In genomic region chr12:124161402-124161801, GRCh38 we compare ENCODE assay signal across 2 cellular contexts.
DNase-seq lines count a peak whose midpoint lies in the region; ATAC-seq, FAIRE-seq and TF ChIP-seq lines count a peak whose summit lies in the region.
"Not testable (repeated sequence)": the region's sequence is repeated elsewhere in the genome, so short reads cannot be mapped to it uniquely, and the experiment has no call there.

No MANE protein-coding gene starts in this region.

- not testable (repeated sequence) for H3K4me3 ChIP-seq in HepG2 (replicated peaks in 1 of 3; ENCODE audit: insufficient read depth in 1 of 3, low read depth in 2 of 3, low read length in 3 of 3)

- in situ Hi-C loops in HepG2 (cut with HindIII; ENCODE audit: extremely low pct_ligation_motif_present, low pct_unique_long_range_greater_than_20kb) = not testable (repeated sequence)

- not testable (repeated sequence) for H3K9me3 ChIP-seq in HepG2 (ENCODE audit: low read length)

- H2AFZ ChIP-seq in HepG2 (ENCODE audit: low read length) = not testable (repeated sequence)

- POLR2A ChIA-PET in HepG2 (lab: Yijun Ruan, JAX) = not testable (repeated sequence)

- H3K36me3 ChIP-seq in HepG2 (replicated peaks in 1 of 2; ENCODE audit: control insufficient read depth in 1 of 2, insufficient read depth in 2 of 2, low read length in 2 of 2) = not testable (repeated sequence)

- not testable (repeated sequence) for H3K79me2 ChIP-seq in HepG2 (ENCODE audit: insufficient read depth, low read length)

- H3K4me1 ChIP-seq in HepG2 (ENCODE audit: insufficient read depth, low read length) = peaks cover 14% of the 10 kb centered on the region; the same call in 1 of the 2 replicates

- not testable (repeated sequence) for H3K4me2 ChIP-seq in HepG2 (ENCODE audit: low read depth, low read length)

- H3K9ac ChIP-seq in HepG2 (ENCODE audit: insufficient read depth, low read depth, low read length) = not testable (repeated sequence)

- not testable (repeated sequence) for TF ChIP-seq CTCF in HepG2 (CRISPR knock-in tag; IDR thresholded peaks at IDR 0.05)

- H3K27ac ChIP-seq in HepG2 (ENCODE audit: extremely low read length, insufficient read depth, low read length) = not testable (repeated sequence)

- ATAC-seq in HepG2 = not testable (repeated sequence)

- DNase-seq in HepG2 (ENCODE audit: low spot score) = not testable (repeated sequence)
- DNase-seq in mesenteric fat pad (ENCODE audit: low spot score) = peak; percentile 57

- not testable (repeated sequence) for TF ChIP-seq POLR2A in HepG2 (IDR thresholded peaks at IDR 0.05; ENCODE audit: insufficient read depth in 1 of 2, low read depth in 2 of 2, low read length in 2 of 2)

- TF ChIP-seq RAD21 in HepG2 (CRISPR knock-in tag; IDR thresholded peaks at IDR 0.05) = not testable (repeated sequence)

- intact Hi-C loops in HepG2 (cut with micrococcal nuclease; ENCODE audit: unreplicated experiment) = not testable (repeated sequence)

- not testable (repeated sequence) for H3K27me3 ChIP-seq in HepG2 (ENCODE audit: control insufficient read depth in 1 of 2, insufficient read depth in 2 of 2, low read length in 2 of 2)

- TF ChIP-seq EP300 in HepG2 (IDR thresholded peaks at IDR 0.05; ENCODE audit: low read depth in 2 of 2, low read length in 2 of 2); HepG2 (CRISPR knock-in tag; IDR thresholded peaks at IDR 0.05; ENCODE audit: borderline replicate concordance): not testable (repeated sequence)

- CTCF ChIA-PET in HepG2 (lab: Yijun Ruan, JAX; ENCODE audit: low intra/inter-chr PET ratio, low total read pairs) = not testable (repeated sequence)

- not testable (repeated sequence) for BruUV-seq in HepG2 (replicated peaks; lab: Mats Ljungman, UMichigan)

- not testable (repeated sequence) for H4K20me1 ChIP-seq in HepG2 (ENCODE audit: insufficient read depth, low read length)

- FAIRE-seq in HepG2 (lab: Jason Lieb, UNC) = not testable (repeated sequence)

- 62% methylated on average over 9 of the region's 9 CpGs for WGBS in HepG2 (ENCODE audit: low lambda C conversion rate)

TF ChIP-seq in HepG2, 621 proteins besides CTCF, POLR2A, EP300 and RAD21:
- peak; percentile 66; the same call in 1 of the 2 replicates for TF ChIP-seq ZNF768 (CRISPR knock-in tag; IDR thresholded peaks at IDR 0.05)
